Comparison of ENCODE assay signal across 1 cellular context in the genomic region with DNA sequence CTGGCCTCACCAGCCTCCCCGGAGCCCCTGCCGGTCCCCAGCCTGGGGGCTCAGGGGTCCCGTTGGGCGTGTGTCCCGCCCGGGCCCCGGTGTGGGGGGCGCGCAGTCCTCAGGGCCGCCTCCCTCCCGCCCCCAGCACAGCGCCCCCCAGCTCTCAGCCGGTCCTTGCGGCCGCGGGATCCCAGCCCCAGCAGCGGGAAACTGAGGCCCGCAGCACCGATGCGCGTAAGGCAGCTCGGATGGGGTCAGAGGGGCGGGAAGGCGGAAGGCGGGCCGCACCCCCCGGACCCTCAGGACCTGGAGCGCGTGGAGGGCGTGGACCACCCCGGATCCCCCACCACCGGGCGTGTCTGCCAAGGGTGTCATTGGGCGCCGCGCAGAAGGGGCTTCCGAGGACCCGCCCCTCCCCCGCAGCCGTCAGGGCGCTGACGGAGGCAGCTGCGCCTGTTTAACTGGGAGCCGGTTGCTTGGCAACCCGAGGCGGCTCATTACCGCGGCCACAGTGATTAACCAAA.
TF ChIP-seq lines count a peak whose summit lies in the region.

No MANE protein-coding gene starts in this region.

TF ChIP-seq in WTC11, 78 proteins besides CTCF, POLR2A, EP300 and RAD21 (continued from another document):
- TF ChIP-seq, protein P1, sequence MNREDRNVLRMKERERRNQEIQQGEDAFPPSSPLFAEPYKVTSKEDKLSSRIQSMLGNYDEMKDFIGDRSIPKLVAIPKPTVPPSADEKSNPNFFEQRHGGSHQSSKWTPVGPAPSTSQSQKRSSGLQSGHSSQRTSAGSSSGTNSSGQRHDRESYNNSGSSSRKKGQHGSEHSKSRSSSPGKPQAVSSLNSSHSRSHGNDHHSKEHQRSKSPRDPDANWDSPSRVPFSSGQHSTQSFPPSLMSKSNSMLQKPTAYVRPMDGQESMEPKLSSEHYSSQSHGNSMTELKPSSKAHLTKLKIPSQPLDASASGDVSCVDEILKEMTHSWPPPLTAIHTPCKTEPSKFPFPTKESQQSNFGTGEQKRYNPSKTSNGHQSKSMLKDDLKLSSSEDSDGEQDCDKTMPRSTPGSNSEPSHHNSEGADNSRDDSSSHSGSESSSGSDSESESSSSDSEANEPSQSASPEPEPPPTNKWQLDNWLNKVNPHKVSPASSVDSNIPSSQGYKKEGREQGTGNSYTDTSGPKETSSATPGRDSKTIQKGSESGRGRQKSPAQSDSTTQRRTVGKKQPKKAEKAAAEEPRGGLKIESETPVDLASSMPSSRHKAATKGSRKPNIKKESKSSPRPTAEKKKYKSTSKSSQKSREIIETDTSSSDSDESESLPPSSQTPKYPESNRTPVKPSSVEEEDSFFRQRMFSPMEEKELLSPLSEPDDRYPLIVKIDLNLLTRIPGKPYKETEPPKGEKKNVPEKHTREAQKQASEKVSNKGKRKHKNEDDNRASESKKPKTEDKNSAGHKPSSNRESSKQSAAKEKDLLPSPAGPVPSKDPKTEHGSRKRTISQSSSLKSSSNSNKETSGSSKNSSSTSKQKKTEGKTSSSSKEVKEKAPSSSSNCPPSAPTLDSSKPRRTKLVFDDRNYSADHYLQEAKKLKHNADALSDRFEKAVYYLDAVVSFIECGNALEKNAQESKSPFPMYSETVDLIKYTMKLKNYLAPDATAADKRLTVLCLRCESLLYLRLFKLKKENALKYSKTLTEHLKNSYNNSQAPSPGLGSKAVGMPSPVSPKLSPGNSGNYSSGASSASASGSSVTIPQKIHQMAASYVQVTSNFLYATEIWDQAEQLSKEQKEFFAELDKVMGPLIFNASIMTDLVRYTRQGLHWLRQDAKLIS (CRISPR knock-in tag; IDR thresholded peaks at IDR 0.05; ENCODE audit: borderline replicate concordance) = no peak
- TF ChIP-seq NR3C1 (CRISPR knock-in tag; conservative IDR thresholded peaks at IDR 0.05; ENCODE audit: low read depth) (no peak), STAT6 (CRISPR knock-in tag; conservative IDR thresholded peaks at IDR 0.05; ENCODE audit: low read depth) (no peak), ESRRA (CRISPR knock-in tag; IDR thresholded peaks at IDR 0.05; ENCODE audit: borderline replicate concordance) (no peak), FOXK1 (CRISPR knock-in tag; IDR thresholded peaks at IDR 0.05) (no peak), ZSCAN18 (CRISPR knock-in tag; IDR thresholded peaks at IDR 0.05) (no peak)
